In genomic region chr17:79720705-79721295, GRCh38 we compare ENCODE assay signal across 29 cellular contexts. TPM values are rescaled to one million over a fixed set of nuclear protein-coding genes. Genes with fewer than 3 reads are reported as not detected.
"Had no signal": no experiment of that assay in that cellular context is flagged by ENCODE, and none has a peak within 500 bp of the region (broad histone marks: within the 10 kb centered on the region; RNA-seq: fewer than 3 reads in every experiment).

No MANE protein-coding gene starts in this region.

- ATAC-seq: activated CD8-positive, alpha-beta T cell treated with anti-CD3 and anti-CD28 coated beads, Interleukin-2, amount 10 ng/mL, durations not matched to agents 7 days and 5 days; activated naive CD4-positive, alpha-beta T cell treated with anti-CD3 and anti-CD28 coated beads, Interleukin-2, amount 50 U/mL, for 72 hours; activated T-helper 17 cell treated with anti-CD3 and anti-CD28 coated beads, Interleukin-2, amount 50 U/mL, for 72 hours; gastrocnemius medialis; left colon; lower lobe of right lung; mucosa of descending colon; right lobe of liver; stimulated activated effector memory CD8-positive, alpha-beta T cell treated with anti-CD3 and anti-CD28 coated beads, Interleukin-12 subunit alpha, Interleukin-12 subunit beta, amount 100 ng/mL, for 72 hours had no signal

- DNase-seq: activated CD4-positive, alpha-beta T cell treated with anti-CD3 and anti-CD28 coated beads for 1 hour; activated CD4-positive, alpha-beta T cell treated with anti-CD3 and anti-CD28 coated beads, Interleukin-2, amount 50 U/mL, for 1 hour; activated CD8-positive, alpha-beta T cell treated with anti-CD3 and anti-CD28 coated beads, Interleukin-2, amount 10 ng/mL, durations not matched to agents 7 days and 5 days; aorta; central memory CD4-positive, alpha-beta T cell; effector memory CD4-positive, alpha-beta T cell; esophagus squamous epithelium; gastrocnemius medialis; head of caudate nucleus; left colon; lower lobe of right lung; mesendoderm; mucosa of descending colon; nephron progenitor cell; nucleus accumbens; right lobe of liver; stimulated activated CD4-positive, alpha-beta T cell treated with anti-CD3 and anti-CD28 coated beads, Interleukin-2, amount 100 ng/mL, for 24 hours; stomach had no signal

- H3K27ac ChIP-seq: esophagus squamous epithelium, gastrocnemius medialis, lower lobe of right lung, right lobe of liver, skin epidermis, stomach, suprapubic skin, tibial nerve, VCaP had no signal

- H3K4me1 Mint-ChIP-seq: stimulated activated effector memory CD8-positive, alpha-beta T cell treated with anti-CD3 and anti-CD28 coated beads, Interleukin-12 subunit alpha, Interleukin-12 subunit beta, amount 100 ng/mL, for 72 hours had no signal

- H3K36me3 ChIP-seq: esophagus squamous epithelium, gastrocnemius medialis, lower lobe of right lung, right lobe of liver, stomach, suprapubic skin, tibial nerve had no signal

- H3K27me3 ChIP-seq: right lobe of liver had no signal

- H3K4me3 ChIP-seq: esophagus squamous epithelium, gastrocnemius medialis, lower lobe of right lung, mucosa of descending colon, right lobe of liver, skin epidermis, stomach, suprapubic skin, tibial nerve had no signal

- H3K4me3 Mint-ChIP-seq: activated CD8-positive, alpha-beta T cell treated with anti-CD3 and anti-CD28 coated beads, Interleukin-2, amount 10 ng/mL, durations not matched to agents 7 days and 5 days; activated T-helper 17 cell treated with anti-CD3 and anti-CD28 coated beads, Interleukin-2, amount 50 U/mL, for 72 hours; nephron progenitor cell; stimulated activated effector memory CD8-positive, alpha-beta T cell treated with anti-CD3 and anti-CD28 coated beads, Interleukin-12 subunit alpha, Interleukin-12 subunit beta, amount 100 ng/mL, for 72 hours; T-helper 2 cell treated with Interferon-gamma antibody and Interleukin-4, amounts not matched to agents 5 μg/mL and 100 μg/mL, for 36 hours had no signal

- H3K9me3 Mint-ChIP-seq: activated naive CD4-positive, alpha-beta T cell treated with anti-CD3 and anti-CD28 coated beads, Interleukin-2, amount 50 U/mL, for 72 hours; activated T-helper 17 cell treated with anti-CD3 and anti-CD28 coated beads, Interleukin-2, amount 50 U/mL, for 72 hours; nephron progenitor cell; stimulated activated effector memory CD8-positive, alpha-beta T cell treated with anti-CD3 and anti-CD28 coated beads, Interleukin-12 subunit alpha, Interleukin-12 subunit beta, amount 100 ng/mL, for 72 hours; T-helper 2 cell treated with Interferon-gamma antibody and Interleukin-4, amounts not matched to agents 5 μg/mL and 100 μg/mL, for 36 hours had no signal

- H3K4me1 ChIP-seq: esophagus squamous epithelium, gastrocnemius medialis, lower lobe of right lung, right lobe of liver, stomach, suprapubic skin, tibial nerve had no signal

- H3K27ac Mint-ChIP-seq: activated CD8-positive, alpha-beta T cell treated with anti-CD3 and anti-CD28 coated beads, Interleukin-2, amount 10 ng/mL, durations not matched to agents 7 days and 5 days; activated naive CD4-positive, alpha-beta T cell treated with anti-CD3 and anti-CD28 coated beads, Interleukin-2, amount 50 U/mL, for 72 hours; activated T-helper 17 cell treated with anti-CD3 and anti-CD28 coated beads, Interleukin-2, amount 50 U/mL, for 72 hours; nephron progenitor cell; stimulated activated effector memory CD8-positive, alpha-beta T cell treated with anti-CD3 and anti-CD28 coated beads, Interleukin-12 subunit alpha, Interleukin-12 subunit beta, amount 100 ng/mL, for 72 hours; T-helper 2 cell treated with Interferon-gamma antibody and Interleukin-4, amounts not matched to agents 5 μg/mL and 100 μg/mL, for 36 hours had no signal

- H3K9me3 ChIP-seq: esophagus squamous epithelium, gastrocnemius medialis, lower lobe of right lung, mucosa of descending colon, right lobe of liver, stomach, suprapubic skin, tibial nerve had no signal

- H3K36me3 Mint-ChIP-seq: activated naive CD4-positive, alpha-beta T cell treated with anti-CD3 and anti-CD28 coated beads, Interleukin-2, amount 50 U/mL, for 72 hours; stimulated activated effector memory CD8-positive, alpha-beta T cell treated with anti-CD3 and anti-CD28 coated beads, Interleukin-12 subunit alpha, Interleukin-12 subunit beta, amount 100 ng/mL, for 72 hours had no signal

RNA-seq across cellular contexts. Expression of gene ENPP7, which starts 9.9 kb away (rescaled TPM):
- total RNA-seq: aorta, dermis microvascular lymphatic vessel endothelial cell, esophagus squamous epithelium, gastrocnemius medialis, mucosa of descending colon, suprapubic skin, tibial nerve had no signal
- polyA plus RNA-seq: adipose tissue, keratinocyte, stomach had no signal

RNA-seq across cellular contexts. Expression of gene CBX2, which starts 57.1 kb away (rescaled TPM):
- polyA plus RNA-seq: aorta had no signal
